Comparison of ENCODE assay signal across 9 cellular contexts in genomic region chr7:48101880-48102448, GRCh38. TPM values are rescaled to one million over a fixed set of nuclear protein-coding genes. Genes with fewer than 3 reads are reported as not detected.
DNase-seq lines count a peak whose midpoint lies in the region; ATAC-seq, FAIRE-seq and TF ChIP-seq lines count a peak whose summit lies in the region.
"Had no signal": no experiment of that assay in that cellular context is flagged by ENCODE, and none has a peak within 500 bp of the region (broad histone marks: within the 10 kb centered on the region; RNA-seq: fewer than 3 reads in every experiment).

No MANE protein-coding gene starts in this region.

- H3K4me3 ChIP-seq in NB4 (ENCODE audit: low read depth, low read length) (no peak overlapping the region), astrocyte of the spinal cord (ENCODE audit: low read depth, low read length) (no peak overlapping the region)
- H3K4me3 ChIP-seq in naive thymus-derived CD4-positive, alpha-beta T cell (ENCODE audit: low read length): no peak overlapping the region

- in situ Hi-C loops in astrocyte of the spinal cord (cut with HindIII; ENCODE audit: low sequenced_read_pairs): no loop called here

- POLR2A ChIA-PET in naive thymus-derived CD4-positive, alpha-beta T cell (lab: Charles Lee): interaction anchor here (0.6 to 2.5 kb wide), 4 partner anchors 9 to 110 kb away, joined by 3 to 10 read pairs (median 4); partner anchors contain the start of gene UPP1

- no peak for ATAC-seq in naive thymus-derived CD4-positive, alpha-beta T cell
- no peak for ATAC-seq in GM21528 (IDR thresholded peaks at IDR 0.05; ENCODE audit: low FRiP score, unreplicated experiment)
- ATAC-seq in GM18520 (IDR thresholded peaks at IDR 0.05; ENCODE audit: unreplicated experiment): no peak

- no peak for FAIRE-seq in D721Med (lab: Jason Lieb, UNC)
- FAIRE-seq: islet of Langerhans had no signal

- no peak for TF ChIP-seq POLR2A in NB4 (IDR thresholded peaks at IDR 0.05; ENCODE audit: extremely low read depth, insufficient read length)

- TF ChIP-seq CTCF in D721Med (IDR thresholded peaks at IDR 0.05; ENCODE audit: insufficient read depth, missing control alignments): no peak
- TF ChIP-seq CTCF in NB4 (IDR thresholded peaks at IDR 0.05; ENCODE audit: low read depth, low read length): peak; percentile 45
- peak; percentile 40 for TF ChIP-seq CTCF in astrocyte of the spinal cord (IDR thresholded peaks at IDR 0.05; ENCODE audit: low read depth, low read length)

- H3K27ac ChIP-seq in naive thymus-derived CD4-positive, alpha-beta T cell (ENCODE audit: low read depth, low read length): peak overlapping the region; percentile 11

- no peaks in the 10 kb centered on the region for H3K27me3 ChIP-seq in naive thymus-derived CD4-positive, alpha-beta T cell (ENCODE audit: control insufficient read depth in 2 of 2, insufficient read depth in 2 of 2, low read length in 2 of 2)

- intact Hi-C loops in naive thymus-derived CD4-positive, alpha-beta T cell (cut with micrococcal nuclease): loop anchor here in 1 of 2 donors (2.0 kb wide), 1 partner anchor 13 kb away; the partner anchor contains the start of gene UPP1

- H3K9me3 ChIP-seq in naive thymus-derived CD4-positive, alpha-beta T cell (ENCODE audit: control insufficient read depth in 2 of 3, low read length in 3 of 3): no peaks in the 10 kb centered on the region

- peaks cover 31 to 50% of the 10 kb centered on the region in 2 donors for H3K4me1 ChIP-seq in naive thymus-derived CD4-positive, alpha-beta T cell (ENCODE audit: control insufficient read depth in 2 of 2, insufficient read depth in 2 of 2, low read length in 2 of 2)

- peaks cover 20 to 65% (median 63%) of the 10 kb centered on the region in 5 donors for H3K36me3 Mint-ChIP-seq in naive thymus-derived CD4-positive, alpha-beta T cell

- CTCF ChIA-PET in naive thymus-derived CD4-positive, alpha-beta T cell (lab: Charles Lee): no interaction called here

- peaks cover 37 to 59% (median 50%) of the 10 kb centered on the region in 7 donors for H3K4me1 Mint-ChIP-seq in naive thymus-derived CD4-positive, alpha-beta T cell

- H3K27ac Mint-ChIP-seq in naive thymus-derived CD4-positive, alpha-beta T cell: peak overlapping the region; percentile 53 to 95 (median 78)

- DNase-seq in D721Med (ENCODE audit: insufficient read length, low spot score) (peak; percentile 33), NB4 (ENCODE audit: low read depth) (peak; percentile 38), astrocyte of the spinal cord (ENCODE audit: low read depth, low spot score) (no peak), hypothalamus (lab: John Stamatoyannopoulos, UW) (no peak), NCI-H1694 treated with DMSO at 0.1 percent for 48 hours (lab: John Stamatoyannopoulos, UW) (no peak)
- no peak for DNase-seq in naive thymus-derived CD4-positive, alpha-beta T cell

- no peaks in the 10 kb centered on the region for H3K27me3 Mint-ChIP-seq in naive thymus-derived CD4-positive, alpha-beta T cell

- H3K36me3 ChIP-seq in naive thymus-derived CD4-positive, alpha-beta T cell (ENCODE audit: control insufficient read depth in 2 of 3, insufficient read depth in 3 of 3, low read length in 3 of 3): peaks cover 29 to 76% (median 50%) of the 10 kb centered on the region in 3 experiments

- H3K9me3 Mint-ChIP-seq in naive thymus-derived CD4-positive, alpha-beta T cell: no peaks in the 10 kb centered on the region

- peak overlapping the region in 1 of 10 donors; percentile 45 for H3K4me3 Mint-ChIP-seq in naive thymus-derived CD4-positive, alpha-beta T cell

RNA-seq across cellular contexts. Expression of gene UPP1, which starts 12.9 kb away (rescaled TPM):
- 100 to 1,000 TPM in 1 of 5 experiments, 10 to 100 TPM in 4; 40.2 to 143 (median 89.4) TPM for total RNA-seq in naive thymus-derived CD4-positive, alpha-beta T cell
- 100 to 1,000 TPM; 119 to 121 TPM for polyA plus RNA-seq in naive thymus-derived CD4-positive, alpha-beta T cell

Comparison
In these comparisons a context has a peak if more than half of its experiments do, and no peak if none do; other contexts are left out.
1. DNase-seq: peak in D721Med (single experiment) and NB4 (single experiment); none in astrocyte of the spinal cord (single experiment), naive thymus-derived CD4-positive, alpha-beta T cell (0 of 9), hypothalamus (0 of 51) and NCI-H1694 treated with DMSO at 0.1 percent for 48 hours (single experiment).